ENCODE assay signal across 23 cellular contexts in genomic region chr10:115845958-115846357, GRCh38.
"Had no signal": no experiment of that assay in that cellular context is flagged by ENCODE, and none has a peak within 500 bp of the region (broad histone marks: within the 10 kb centered on the region; RNA-seq: fewer than 3 reads in every experiment).

No MANE protein-coding gene starts in this region.

- H3K4me3 Mint-ChIP-seq: IgD-negative memory B cell had no signal

- H3K27ac Mint-ChIP-seq: IgD-negative memory B cell had no signal

- DNase-seq: Kasumi-1, MV-4-11, NCI-H1048, NCI-H1105, NCI-H1417, NCI-H1436 treated with DMSO at 0.1 percent for 48 hours, NCI-H1694, NCI-H187 treated with DMSO at 0.1 percent for 48 hours, NCI-H2029 treated with DMSO at 0.1 percent for 48 hours, NCI-H2171 treated with DMSO at 0.1 percent for 48 hours, NCI-H2227 treated with DMSO at 0.1 percent for 48 hours, NCI-H524, NCI-H69, NCI-H774, Right ventricle myocardium superior, RPMI8226, SIG-M5 had no signal

- H3K36me3 ChIP-seq: SJSA1 had no signal

- H3K27ac ChIP-seq: KMS-11, SJSA1, SK-N-MC had no signal

- H3K4me1 Mint-ChIP-seq: IgD-negative memory B cell had no signal

- H3K27me3 ChIP-seq: SJSA1 had no signal

- H3K27me3 Mint-ChIP-seq: IgD-negative memory B cell had no signal

- H3K9me3 ChIP-seq: SJSA1 had no signal

- H3K9me3 Mint-ChIP-seq: IgD-negative memory B cell had no signal

- H3K4me3 ChIP-seq: K562, SJSA1, SK-N-MC had no signal

- H3K4me1 ChIP-seq: SJSA1 had no signal

- ATAC-seq: HepG2, K562 had no signal
